In genomic region chr4:171162478-171162877, GRCh38 we compare ENCODE assay signal across 27 cellular contexts.
DNase-seq lines count a peak whose midpoint lies in the region; ATAC-seq, FAIRE-seq and TF ChIP-seq lines count a peak whose summit lies in the region.
"Had no signal": no experiment of that assay in that cellular context is flagged by ENCODE, and none has a peak within 500 bp of the region (broad histone marks: within the 10 kb centered on the region; RNA-seq: fewer than 3 reads in every experiment).

No MANE protein-coding gene starts in this region.

- H3K4me2 ChIP-seq in smooth muscle cell: no peak overlapping the region
- H3K4me2 ChIP-seq: BLaER1 had no signal

- no peaks in the 10 kb centered on the region for H3F3A ChIP-seq in smooth muscle cell (ENCODE audit: low read depth)

- no peaks in the 10 kb centered on the region for H3K36me3 ChIP-seq in body of pancreas (replicated peaks in 1 of 2; ENCODE audit: insufficient read depth in 1 of 2, low read depth in 2 of 2)
- H3K36me3 ChIP-seq in smooth muscle cell (ENCODE audit: low read depth): no peaks in the 10 kb centered on the region
- H3K36me3 ChIP-seq in kidney (ENCODE audit: control insufficient read depth in 1 of 2, insufficient read depth in 2 of 2, low read length in 2 of 2): no peaks in the 10 kb centered on the region
- H3K36me3 ChIP-seq in MG63: no peaks in the 10 kb centered on the region
- H3K36me3 ChIP-seq: BE2C, BLaER1 had no signal

- H3K4me1 ChIP-seq in body of pancreas: peaks cover 13% of the 10 kb centered on the region
- H3K4me1 ChIP-seq in smooth muscle cell (ENCODE audit: low read depth): no peaks in the 10 kb centered on the region
- no peaks in the 10 kb centered on the region for H3K4me1 ChIP-seq in kidney (ENCODE audit: control insufficient read depth in 1 of 2, insufficient read depth in 1 of 2, low read depth in 1 of 2, low read length in 2 of 2)
- H3K4me1 ChIP-seq: BE2C had no signal

- no peak for FAIRE-seq in kidney (lab: Jason Lieb, UNC)
- FAIRE-seq: A204.1, D721Med, GM12878, GM12892, GM18507 had no signal

- intact Hi-C loops in body of pancreas (cut with DNase I) (no loop called here), kidney (cut with DNase I) (no loop called here)

- H3K27ac ChIP-seq in body of pancreas (no peak overlapping the region), smooth muscle cell (ENCODE audit: low read depth) (no peak overlapping the region), kidney (ENCODE audit: low read depth in 2 of 2, low read length in 2 of 2) (no peak overlapping the region)
- H3K27ac ChIP-seq: BLaER1 had no signal

- H3K4me3 ChIP-seq in body of pancreas: no peak overlapping the region
- H3K4me3 ChIP-seq in smooth muscle cell: no peak overlapping the region
- no peak overlapping the region for H3K4me3 ChIP-seq in kidney (ENCODE audit: low read length in 2 of 2)
- H3K4me3 ChIP-seq in MG63: no peak overlapping the region
- H3K4me3 ChIP-seq: BLaER1, GM12878 had no signal

- 48 to 52% methylated on average over 3 of the region's 3 CpGs for WGBS in body of pancreas, 2 donors
- 84% methylated on average over 3 of the region's 3 CpGs for WGBS in smooth muscle cell (ENCODE audit: low lambda C conversion rate)

- H3K9me3 ChIP-seq in body of pancreas: no peaks in the 10 kb centered on the region
- H3K9me3 ChIP-seq in smooth muscle cell (replicated peaks; ENCODE audit: low read depth): no peaks in the 10 kb centered on the region
- no peaks in the 10 kb centered on the region for H3K9me3 ChIP-seq in kidney (ENCODE audit: control insufficient read depth in 1 of 2, low read length in 2 of 2)
- no peaks in the 10 kb centered on the region for H3K9me3 ChIP-seq in MG63
- H3K9me3 ChIP-seq: BE2C, BLaER1 had no signal

- DNase-seq in body of pancreas (no peak), left kidney (ENCODE audit: low read depth, low spot score) (peak; percentile 3), mucosa of gallbladder (ENCODE audit: low spot score) (peak; percentile 28), retina (peak; percentile 6), smooth muscle cell (lab: John Stamatoyannopoulos, UW; ENCODE audit: unreplicated experiment) (no peak), kidney (no peak), MG63 (no peak)
- no peak for DNase-seq in stimulated activated naive CD4-positive, alpha-beta T cell (lab: John Stamatoyannopoulos, UW)
- DNase-seq: 8988T; ACHN; BE2C; C1 segment of cervical spinal cord; CD4-positive, alpha-beta memory T cell; CD4-positive, CD25-positive, alpha-beta regulatory T cell; CD8-positive, alpha-beta memory T cell; COR-L47; DMS53; DMS79; DND-41; EL; GDM1 had no signal

- ATAC-seq in body of pancreas: peak; percentile 71
- ATAC-seq: GM12878 had no signal

- TF ChIP-seq CTCF in body of pancreas (IDR thresholded peaks at IDR 0.05) (no peak), smooth muscle cell (IDR thresholded peaks at IDR 0.05; ENCODE audit: borderline replicate concordance, insufficient read depth, poor library complexity, severe bottlenecking) (no peak), kidney (IDR thresholded peaks at IDR 0.05; ENCODE audit: borderline replicate concordance, extremely low read depth, insufficient read depth) (no peak)

- no peaks in the 10 kb centered on the region for H4K20me1 ChIP-seq in smooth muscle cell (ENCODE audit: low read depth)
- H4K20me1 ChIP-seq: BLaER1 had no signal

- H3K9ac ChIP-seq in smooth muscle cell (ENCODE audit: low read depth) (no peak overlapping the region), kidney (ENCODE audit: low read length in 2 of 2) (no peak overlapping the region)
- H3K9ac ChIP-seq: BLaER1 had no signal

- H3K79me2 ChIP-seq in smooth muscle cell (ENCODE audit: low read depth): no peaks in the 10 kb centered on the region

- no peak for TF ChIP-seq POLR2A in body of pancreas (IDR thresholded peaks at IDR 0.05)

- H3K27me3 ChIP-seq in body of pancreas: no peaks in the 10 kb centered on the region
- H3K27me3 ChIP-seq in smooth muscle cell (ENCODE audit: low read depth): no peaks in the 10 kb centered on the region
- no peaks in the 10 kb centered on the region for H3K27me3 ChIP-seq in MG63
- H3K27me3 ChIP-seq: BE2C, BLaER1 had no signal

- H2AFZ ChIP-seq in smooth muscle cell (ENCODE audit: low read depth): no peak overlapping the region

Comparison
In these comparisons a context has a peak if more than half of its experiments do, and no peak if none do; other contexts are left out.
1. DNase-seq: peak in left kidney (single experiment), mucosa of gallbladder (single experiment) and retina (single experiment); none in body of pancreas (0 of 4), smooth muscle cell (single experiment), kidney (single experiment), MG63 (single experiment) and stimulated activated naive CD4-positive, alpha-beta T cell (0 of 6).